In the genomic region with DNA sequence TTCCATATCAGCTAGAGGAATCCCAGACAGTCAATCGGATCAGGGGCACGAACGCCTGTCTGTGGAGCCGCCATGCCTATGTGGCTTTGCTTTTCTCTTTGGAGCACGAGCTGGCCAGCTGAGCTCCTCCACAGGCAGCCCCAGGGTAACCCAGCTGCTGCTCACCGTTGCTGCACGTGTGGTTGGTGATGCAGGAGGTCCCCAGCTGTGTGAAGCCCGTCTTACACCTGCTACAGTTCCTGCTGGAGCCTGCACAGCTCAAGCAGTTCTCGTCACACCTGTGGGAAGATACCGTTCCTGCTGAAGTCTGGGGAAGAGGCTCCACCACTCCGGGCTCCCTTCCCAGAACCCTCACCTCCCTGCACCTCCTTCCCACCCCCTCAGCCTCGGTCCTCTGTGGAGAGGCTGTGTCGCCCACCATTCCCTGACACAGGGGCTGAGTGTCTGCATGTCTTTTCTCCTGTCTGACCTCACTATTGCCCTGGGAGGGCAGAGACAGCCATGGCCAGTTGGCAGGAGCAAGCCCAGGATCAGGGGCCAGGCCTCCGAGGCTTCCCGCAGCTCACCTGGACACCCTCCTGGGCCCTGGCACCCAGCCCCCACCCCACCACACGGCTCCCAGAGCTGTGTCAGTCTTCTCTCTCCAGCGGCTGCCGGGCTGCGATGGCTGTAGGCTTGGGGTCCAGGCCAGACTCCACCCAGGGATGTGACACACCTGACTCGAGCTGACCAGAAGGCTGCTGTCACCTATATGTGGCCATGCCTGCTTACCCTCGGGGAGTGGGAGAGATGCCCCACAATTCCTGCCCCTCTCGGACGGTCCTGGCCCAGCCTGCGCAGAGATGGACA, we compare ENCODE assay signal across 19 cellular contexts. TPM values are rescaled to one million over a fixed set of nuclear protein-coding genes. Genes with fewer than 3 reads are reported as not detected.
DNase-seq lines count a peak whose midpoint lies in the region; ATAC-seq and TF ChIP-seq lines count a peak whose summit lies in the region.
"Had no signal": no experiment of that assay in that cellular context is flagged by ENCODE, and none has a peak within 500 bp of the region (broad histone marks: within the 10 kb centered on the region; RNA-seq: fewer than 3 reads in every experiment).

No MANE protein-coding gene starts in this region.

- no peak overlapping the region for H4K12ac ChIP-seq in trophoblast cell (ENCODE audit: low read depth, low read length)

- no peak overlapping the region for H2BK12ac ChIP-seq in trophoblast cell (ENCODE audit: low read length)

- no peak for TF ChIP-seq RAD21 in SK-N-SH (IDR thresholded peaks at IDR 0.05; ENCODE audit: low read length)

- H4K91ac ChIP-seq in trophoblast cell (ENCODE audit: low read depth, low read length): no peak overlapping the region

- H3K14ac ChIP-seq in trophoblast cell (ENCODE audit: low read length): no peak overlapping the region

- H3K9me2 ChIP-seq in SK-N-SH: no peaks in the 10 kb centered on the region

- 64% methylated on average over 10 of the region's 24 CpGs for WGBS in SK-N-SH (ENCODE audit: low lambda C conversion rate)
- WGBS in sigmoid colon, 2 donors: 84 to 86% methylated on average over 24 of the region's 24 CpGs
- WGBS in trophoblast cell (ENCODE audit: extremely low coverage, insufficient coverage, insufficient read length): no CpG with 5 or more reads among the region's 24 CpGs

- H3K4ac ChIP-seq in trophoblast cell (ENCODE audit: low read depth, low read length): no peak overlapping the region

- H2BK120ac ChIP-seq in trophoblast cell (ENCODE audit: insufficient read depth, low read length, poor library complexity): no peak overlapping the region

- intact Hi-C loops in sigmoid colon (cut with DNase I): no loop called here

- H3K18ac ChIP-seq in trophoblast cell (ENCODE audit: low read length): no peak overlapping the region

- no peak overlapping the region for H2AK5ac ChIP-seq in trophoblast cell (ENCODE audit: low read length)

- H3K9ac ChIP-seq in SK-N-SH (no peak overlapping the region), trophoblast cell (ENCODE audit: low read length) (no peak overlapping the region)

- no peaks in the 10 kb centered on the region for H3K27me3 ChIP-seq in SK-N-SH (ENCODE audit: insufficient read depth)
- no peaks in the 10 kb centered on the region for H3K27me3 ChIP-seq in foreskin keratinocyte
- peaks cover 0 to 15% (median 0%) of the 10 kb centered on the region in 3 donors for H3K27me3 ChIP-seq in sigmoid colon
- no peaks in the 10 kb centered on the region for H3K27me3 ChIP-seq in trophoblast cell (ENCODE audit: insufficient read depth, low read length)
- H3K27me3 ChIP-seq: Peyer's patch, vagina had no signal

- H2AFZ ChIP-seq in SK-N-SH (ENCODE audit: low read depth): no peak overlapping the region
- H2AFZ ChIP-seq in trophoblast cell (ENCODE audit: insufficient read depth, low read length, poor library complexity): no peak overlapping the region

- peak; percentile 16 for DNase-seq in SK-N-SH
- DNase-seq in NCI-H345 (lab: John Stamatoyannopoulos, UW): peak; percentile 68
- no peak for DNase-seq in foreskin keratinocyte
- DNase-seq in sigmoid colon: peak; percentile 46
- no peak for DNase-seq in kidney tubule cell (ENCODE audit: low spot score)
- no peak for DNase-seq in trophoblast cell
- no peak for DNase-seq in hippocampal formation (lab: John Stamatoyannopoulos, UW)
- DNase-seq: activated CD8-positive, alpha-beta T cell treated with anti-CD3 and anti-CD28 coated beads for 36 hours; CD4-positive, CD25-positive, alpha-beta regulatory T cell; naive thymus-derived CD4-positive, alpha-beta T cell; NCI-H1105; NCI-H524 treated with DMSO at 0.1 percent for 48 hours; SW 1271 had no signal

- no peak overlapping the region for H3K23ac ChIP-seq in trophoblast cell (ENCODE audit: low read length)

- H3F3A ChIP-seq in SK-N-SH (replicated peaks; ENCODE audit: insufficient read depth): no peaks in the 10 kb centered on the region

- no peak overlapping the region for H4K8ac ChIP-seq in trophoblast cell (ENCODE audit: low read depth, low read length)

- CTCF ChIA-PET in SK-N-SH (lab: Yijun Ruan, JAX): interaction anchor here (10.4 kb wide), 1 partner anchor 334 kb away, joined by 125 read pairs; no protein-coding TSS in a partner anchor

- TF ChIP-seq POLR2A in sigmoid colon (IDR thresholded peaks at IDR 0.05): no peak

- H3K36me3 ChIP-seq in SK-N-SH (replicated peaks in 1 of 2; ENCODE audit: control insufficient read depth in 1 of 2, insufficient read depth in 2 of 2, low read length in 1 of 2): no peaks in the 10 kb centered on the region
- H3K36me3 ChIP-seq in sigmoid colon: no peaks in the 10 kb centered on the region
- no peaks in the 10 kb centered on the region for H3K36me3 ChIP-seq in trophoblast cell (ENCODE audit: control insufficient read depth in 1 of 2, insufficient read depth in 2 of 2, low read length in 2 of 2)
- H3K36me3 ChIP-seq: Peyer's patch, prostate gland, vagina had no signal

- TF ChIP-seq EP300 in SK-N-SH (IDR thresholded peaks at IDR 0.05; ENCODE audit: borderline replicate concordance in 1 of 2, low read depth in 1 of 2, low read length in 1 of 2) (no peak), sigmoid colon (IDR thresholded peaks at IDR 0.05) (no peak)

- no peaks in the 10 kb centered on the region for H3K9me3 ChIP-seq in SK-N-SH
- no peaks in the 10 kb centered on the region for H3K9me3 ChIP-seq in sigmoid colon
- no peaks in the 10 kb centered on the region for H3K9me3 ChIP-seq in trophoblast cell (ENCODE audit: insufficient read depth, low read depth, low read length)
- H3K9me3 ChIP-seq: Peyer's patch, prostate gland, vagina had no signal

- H2BK5ac ChIP-seq in trophoblast cell (ENCODE audit: low read depth, low read length, poor library complexity): no peak overlapping the region

- H3K4me2 ChIP-seq in SK-N-SH (no peak overlapping the region), trophoblast cell (ENCODE audit: low read length) (no peak overlapping the region)

- POLR2A ChIA-PET in SK-N-SH (lab: Yijun Ruan, JAX): no interaction called here

- H3K4me3 ChIP-seq in SK-N-SH (ENCODE audit: low read depth in 2 of 2, low read length in 1 of 2) (no peak overlapping the region), sigmoid colon (no peak overlapping the region), trophoblast cell (ENCODE audit: low read depth, low read length) (no peak overlapping the region)
- H3K4me3 ChIP-seq: Peyer's patch, prostate gland, vagina had no signal

- H3K79me2 ChIP-seq in SK-N-SH (ENCODE audit: insufficient read depth) (no peaks in the 10 kb centered on the region), trophoblast cell (ENCODE audit: control insufficient read depth, insufficient read depth, low read length, poor library complexity) (no peaks in the 10 kb centered on the region)

- ATAC-seq in SK-N-SH treated with all-trans-retinoic acid at 6 μM for 48 hours (no peak), foreskin keratinocyte (peak; percentile 33)
- ATAC-seq: activated CD8-positive, alpha-beta T cell treated with anti-CD3 and anti-CD28 coated beads for 36 hours; activated T-helper 17 cell treated with anti-CD3 and anti-CD28 coated beads, Interleukin-2, amount 50 U/mL, for 72 hours; naive thymus-derived CD4-positive, alpha-beta T cell had no signal

- H3K27ac ChIP-seq in SK-N-SH (ENCODE audit: low read depth in 2 of 2, low read length in 1 of 2) (no peak overlapping the region), foreskin keratinocyte (no peak overlapping the region), sigmoid colon (no peak overlapping the region), trophoblast cell (ENCODE audit: low read depth, low read length) (no peak overlapping the region)
- H3K27ac ChIP-seq: HL-60, Peyer's patch, prostate gland, vagina had no signal

- no peaks in the 10 kb centered on the region for H4K20me1 ChIP-seq in SK-N-SH (ENCODE audit: insufficient read depth)

- H3K4me1 ChIP-seq in SK-N-SH (ENCODE audit: control insufficient read depth in 1 of 2, insufficient read depth in 2 of 2, low read depth in 1 of 2, low read length in 1 of 2) (no peaks in the 10 kb centered on the region; a peak in 1 of 4 replicates), foreskin keratinocyte (no peaks in the 10 kb centered on the region), sigmoid colon (no peaks in the 10 kb centered on the region), trophoblast cell (ENCODE audit: control insufficient read depth in 1 of 2, insufficient read depth in 2 of 2, low read length in 2 of 2) (peaks cover 0 to 4% of the 10 kb centered on the region in 2 experiments)
- H3K4me1 ChIP-seq: Peyer's patch, prostate gland, vagina had no signal

- TF ChIP-seq CTCF in SK-N-SH (IDR thresholded peaks at IDR 0.05) (no peak), foreskin keratinocyte (conservative IDR thresholded peaks at IDR 0.05) (no peak), sigmoid colon (IDR thresholded peaks at IDR 0.05) (no peak)

- H3K79me1 ChIP-seq in trophoblast cell (ENCODE audit: low read length): no peaks in the 10 kb centered on the region

TF ChIP-seq in SK-N-SH treated with all-trans-retinoic acid at 6 μM for 48 hours, 23 proteins besides CTCF, POLR2A, EP300 and RAD21 (continues in another document):
- TF ChIP-seq BACH2 (CRISPR knock-in tag; IDR thresholded peaks at IDR 0.05; ENCODE audit: borderline replicate concordance): no peak

RNA-seq across cellular contexts. Expression of gene SNRPA1, which starts 12.2 kb away (rescaled TPM):
- polyA plus RNA-seq in SK-N-SH (2012; rRNA removed) (59.9 and 62.3 TPM in 2 replicates), foreskin keratinocyte (102 and 107 TPM in 2 replicates), sigmoid colon (10 to 100 TPM; 57.7 to 76.3 (median 70.3) TPM)
- 68.2 and 86.6 TPM in 2 replicates for polyA plus RNA-seq in SK-N-SH (2012; cell fraction: cytosol; rRNA removed)
- polyA plus RNA-seq in SK-N-SH (2012; cell fraction: nucleus; rRNA removed): 58.2 and 99.5 TPM in 2 replicates
- total RNA-seq in foreskin keratinocyte (47.2 and 62.8 TPM in 2 replicates), sigmoid colon (10 to 100 TPM; 26.0 to 40.5 (median 33.7) TPM)
- polyA plus RNA-seq in trophoblast cell (2013): 103 and 104 TPM in 2 replicates

RNA-seq across cellular contexts. Expression of gene SELENOS, which starts 30.0 kb away (rescaled TPM):
- polyA plus RNA-seq in SK-N-SH (2012; rRNA removed) (101 and 124 TPM in 2 replicates), foreskin keratinocyte (80.6 and 83.0 TPM in 2 replicates), sigmoid colon (100 to 1,000 TPM in 1 of 3 donors, 10 to 100 TPM in 2; 55.9 to 127 (median 66.1) TPM)
- polyA plus RNA-seq in SK-N-SH (2012; cell fraction: cytosol; rRNA removed): 124 and 132 TPM in 2 replicates
- 48.8 and 75.5 TPM in 2 replicates for polyA plus RNA-seq in SK-N-SH (2012; cell fraction: nucleus; rRNA removed)
- total RNA-seq in foreskin keratinocyte (71.4 and 75.6 TPM in 2 replicates), sigmoid colon (10 to 100 TPM; 39.3 to 62.1 (median 44.1) TPM)
- polyA plus RNA-seq in trophoblast cell (2013): 105 and 111 TPM in 2 replicates

RNA-seq across cellular contexts. Expression of gene CHSY1, which starts 55.4 kb away (rescaled TPM):
- polyA plus RNA-seq in SK-N-SH (2012; rRNA removed): 15.7 and 17.4 TPM in 2 replicates
- 21.1 and 21.5 TPM in 2 replicates for polyA plus RNA-seq in SK-N-SH (2012; cell fraction: cytosol; rRNA removed)
- 6.0 and 10.5 TPM in 2 replicates for polyA plus RNA-seq in SK-N-SH (2012; cell fraction: nucleus; rRNA removed)
- total RNA-seq in foreskin keratinocyte: 31.1 and 33.2 TPM in 2 replicates
- polyA plus RNA-seq in foreskin keratinocyte: 9.2 and 11.8 TPM in 2 replicates
- 10 to 100 TPM; 11.2 to 13.6 (median 12.6) TPM for total RNA-seq in sigmoid colon
- polyA plus RNA-seq in sigmoid colon: 1 to 10 TPM; 1.8 to 8.2 (median 2.3) TPM
- 25.5 and 25.8 TPM in 2 replicates for polyA plus RNA-seq in trophoblast cell (2013)

Comparison
In these comparisons a context has a peak if more than half of its experiments do, and no peak if none do; other contexts are left out.
1. DNase-seq: peak in SK-N-SH (single experiment), NCI-H345 (single experiment) and sigmoid colon (single experiment); none in foreskin keratinocyte (0 of 2), kidney tubule cell (single experiment), trophoblast cell (0 of 2) and hippocampal formation (0 of 2).